ENCODE assay signal across 1 cellular context in genomic region chr4:7155611-7156071, GRCh38.
TF ChIP-seq lines count a peak whose summit lies in the region.

No MANE protein-coding gene starts in this region.

TF ChIP-seq in H1, 55 proteins besides CTCF, POLR2A, EP300 and RAD21:
- TF ChIP-seq SIX5 (IDR thresholded peaks at IDR 0.05; ENCODE audit: low read depth, low read length) (no peak), JUN (IDR thresholded peaks at IDR 0.05; ENCODE audit: low read depth, low read length) (no peak), ASH2L (IDR thresholded peaks at IDR 0.05; ENCODE audit: low read length) (no peak), POU5F1 (IDR thresholded peaks at IDR 0.05; ENCODE audit: low read depth, low read length) (no peak), TAF7 (optimal IDR thresholded peaks at IDR 0.05; ENCODE audit: borderline replicate concordance, low read depth, low read length) (no peak), HDAC6 (IDR thresholded peaks at IDR 0.05; ENCODE audit: low read depth, low read length) (no peak), CHD7 (IDR thresholded peaks at IDR 0.05; ENCODE audit: insufficient replicate concordance, low read length) (no peak), RXRA (IDR thresholded peaks at IDR 0.05; ENCODE audit: insufficient read depth, low read depth, low read length) (no peak), TBP (IDR thresholded peaks at IDR 0.05; ENCODE audit: low read depth, low read length) (no peak)
